Comparison of ENCODE assay signal across 8 cellular contexts in genomic region chr10:58384999-58385783, GRCh38. TPM values are rescaled to one million over a fixed set of nuclear protein-coding genes. Genes with fewer than 3 reads are reported as not detected.
DNase-seq lines count a peak whose midpoint lies in the region; ATAC-seq and TF ChIP-seq lines count a peak whose summit lies in the region.

Gene TFAM (plus strand): TSS chr10:58385410. CDS start chr10:58385548, 138 bp downstream.

- peak within 1 kb of the TSS; percentile 92 for H4K91ac ChIP-seq in trophoblast cell (ENCODE audit: low read depth, low read length)

- H3K4ac ChIP-seq in trophoblast cell (ENCODE audit: low read depth, low read length): peak within 1 kb of the TSS; percentile 41

- H3K4me3 ChIP-seq in SU-DHL-6 (ENCODE audit: insufficient read depth, low read length, poor library complexity, severe bottlenecking): peak within 1 kb of the TSS; percentile 73
- peak within 1 kb of the TSS; percentile 65 for H3K4me3 ChIP-seq in cardiac muscle cell
- peak within 1 kb of the TSS; percentile 97 for H3K4me3 ChIP-seq in trophoblast cell (ENCODE audit: low read depth, low read length)
- H3K4me3 ChIP-seq in transverse colon: peak within 1 kb of the TSS; percentile 67 to 95 (median 77)

- H4K8ac ChIP-seq in trophoblast cell (ENCODE audit: low read depth, low read length): peak within 1 kb of the TSS; percentile 95

- no CpG with 5 or more reads among the region's 65 CpGs for WGBS in trophoblast cell (ENCODE audit: extremely low coverage, insufficient coverage, insufficient read length)
- WGBS in transverse colon (ENCODE audit: low coverage in 1 of 2), 2 donors: 1% methylated on average over 63 of the region's 65 CpGs; no CpG with 5 or more reads in 1 of the 2 donors

- H2BK5ac ChIP-seq in trophoblast cell (ENCODE audit: low read depth, low read length, poor library complexity): peak within 1 kb of the TSS; percentile 86

- no peak within 1 kb of the TSS for H3K23ac ChIP-seq in trophoblast cell (ENCODE audit: low read length)

- TF ChIP-seq EP300 in transverse colon (IDR thresholded peaks at IDR 0.05; ENCODE audit: low read depth): no peak

- intact Hi-C loops in transverse colon (cut with DNase I; ENCODE audit: low total_unique reads): no loop called here

- peak; percentile 90 for ATAC-seq in HG02642 (IDR thresholded peaks at IDR 0.05; ENCODE audit: poor library complexity, unreplicated experiment)

- peak within 1 kb of the TSS; percentile 80 for H4K12ac ChIP-seq in trophoblast cell (ENCODE audit: low read depth, low read length)

- H3K27ac ChIP-seq in SU-DHL-6 (ENCODE audit: low read depth, low read length): peak within 1 kb of the TSS; percentile 49
- H3K27ac ChIP-seq in cardiac muscle cell: peak within 1 kb of the TSS; percentile 88
- H3K27ac ChIP-seq in trophoblast cell (ENCODE audit: low read depth, low read length): peak within 1 kb of the TSS; percentile 89
- peak within 1 kb of the TSS; percentile 86 to 94 (median 90) for H3K27ac ChIP-seq in transverse colon

- peak within 1 kb of the TSS; percentile 86 for H3K14ac ChIP-seq in trophoblast cell (ENCODE audit: low read length)

- H3K79me2 ChIP-seq in SU-DHL-6 (ENCODE audit: insufficient read depth, low read length): peaks cover 38% of the 10 kb centered on the region
- H3K79me2 ChIP-seq in trophoblast cell (ENCODE audit: control insufficient read depth, insufficient read depth, low read length, poor library complexity): peaks cover 7% of the 10 kb centered on the region

- in situ Hi-C loops in transverse colon (cut with MboI; ENCODE audit: low pct_ligation_motif_present in 1 of 4, low pct_unique_long_range_greater_than_20kb in 1 of 4, low sequenced_read_pairs in 3 of 4): no loop called here

- H3K9me3 ChIP-seq in SU-DHL-6 (ENCODE audit: insufficient read depth, low read length) (no peaks in the 10 kb centered on the region), cardiac muscle cell (ENCODE audit: low read depth) (no peaks in the 10 kb centered on the region), trophoblast cell (ENCODE audit: insufficient read depth, low read depth, low read length) (peaks cover 2% of the 10 kb centered on the region), transverse colon (no peaks in the 10 kb centered on the region)

- H3K9ac ChIP-seq in SU-DHL-6 (ENCODE audit: low read length): peak within 1 kb of the TSS; percentile 89
- H3K9ac ChIP-seq in trophoblast cell (ENCODE audit: low read length): peak within 1 kb of the TSS; percentile 92

- peak within 1 kb of the TSS; percentile 17 for H2BK12ac ChIP-seq in trophoblast cell (ENCODE audit: low read length)

- peaks cover 23% of the 10 kb centered on the region for H3K36me3 ChIP-seq in SU-DHL-6 (ENCODE audit: low read length)
- peaks cover 27% of the 10 kb centered on the region for H3K36me3 ChIP-seq in cardiac muscle cell
- H3K36me3 ChIP-seq in trophoblast cell (ENCODE audit: control insufficient read depth in 1 of 2, insufficient read depth in 2 of 2, low read length in 2 of 2): peaks cover 10 to 12% of the 10 kb centered on the region in 2 experiments
- peaks cover 0 to 18% (median 7%) of the 10 kb centered on the region in 4 donors for H3K36me3 ChIP-seq in transverse colon

- H3K4me1 ChIP-seq in cardiac muscle cell (ENCODE audit: low read depth) (peaks cover 12% of the 10 kb centered on the region), trophoblast cell (ENCODE audit: control insufficient read depth in 1 of 2, insufficient read depth in 2 of 2, low read length in 2 of 2) (peaks cover 0 to 3% of the 10 kb centered on the region in 2 experiments), transverse colon (peaks cover 6 to 33% (median 20%) of the 10 kb centered on the region in 4 donors)

- H3K27me3 ChIP-seq in SU-DHL-6 (ENCODE audit: low read length) (no peaks in the 10 kb centered on the region), cardiac muscle cell (no peaks in the 10 kb centered on the region), trophoblast cell (ENCODE audit: insufficient read depth, low read length) (no peaks in the 10 kb centered on the region), transverse colon (no peaks in the 10 kb centered on the region)

- H4K20me1 ChIP-seq in SU-DHL-6 (ENCODE audit: low read depth, low read length): no peaks in the 10 kb centered on the region

- H3K4me2 ChIP-seq in SU-DHL-6 (ENCODE audit: low read depth, low read length, poor library complexity, severe bottlenecking) (peak within 1 kb of the TSS; percentile 82), trophoblast cell (ENCODE audit: low read length) (peak within 1 kb of the TSS; percentile 76)

- H2AFZ ChIP-seq in SU-DHL-6 (ENCODE audit: low read depth, low read length, severe bottlenecking) (peak within 1 kb of the TSS; percentile 91), trophoblast cell (ENCODE audit: insufficient read depth, low read length, poor library complexity) (peak within 1 kb of the TSS; percentile 87)

- H3F3A ChIP-seq in SU-DHL-6 (ENCODE audit: insufficient read depth): peaks cover 19% of the 10 kb centered on the region

- H3K9me2 ChIP-seq in SU-DHL-6 (replicated peaks; ENCODE audit: insufficient read depth, low read length): no peaks in the 10 kb centered on the region

- TF ChIP-seq CTCF in GM12872 (IDR thresholded peaks at IDR 0.05; ENCODE audit: insufficient read depth, low read depth, low read length): peak; percentile 62
- TF ChIP-seq CTCF in SU-DHL-6 (IDR thresholded peaks at IDR 0.05; ENCODE audit: insufficient read depth, low read length, poor library complexity, severe bottlenecking): peak; percentile 31
- peak; percentile 42 for TF ChIP-seq CTCF in cardiac muscle cell (IDR thresholded peaks at IDR 0.05; ENCODE audit: low read depth, low read length)
- peak in 3 of 5 experiments; percentile 33 to 53 (median 41) for TF ChIP-seq CTCF in transverse colon (IDR thresholded peaks at IDR 0.05)

- H2AK5ac ChIP-seq in trophoblast cell (ENCODE audit: low read length): no peak within 1 kb of the TSS

- DNase-seq in NCI-H1105 (lab: John Stamatoyannopoulos, UW) (peak; percentile 82), cardiac muscle cell (ENCODE audit: low read depth in 1 of 2, low spot score in 1 of 2) (peak; percentile 95 to 96), trophoblast cell (peak; percentile 82 to 88), transverse colon (peak; percentile 97)
- peak; percentile 94 for DNase-seq in activated naive CD8-positive, alpha-beta T cell treated with anti-CD3 and anti-CD28 coated beads, Interleukin-2, amount 50 U/mL, for 16 hours (ENCODE audit: low read depth, low spot score)

- H3K18ac ChIP-seq in trophoblast cell (ENCODE audit: low read length): peak within 1 kb of the TSS; percentile 85

- peak; percentile 89 for TF ChIP-seq POLR2A in transverse colon (IDR thresholded peaks at IDR 0.05)

- peaks cover 11% of the 10 kb centered on the region for H3K79me1 ChIP-seq in trophoblast cell (ENCODE audit: low read length)

- H2BK120ac ChIP-seq in trophoblast cell (ENCODE audit: insufficient read depth, low read length, poor library complexity): peak within 1 kb of the TSS; percentile 68

RNA-seq across cellular contexts. Expression of gene TFAM, which starts in this region (rescaled TPM):
- total RNA-seq in cardiac muscle cell: 21.0 and 21.1 TPM in 2 replicates
- 46.4 and 47.5 TPM in 2 replicates for polyA plus RNA-seq in cardiac muscle cell
- polyA plus RNA-seq in trophoblast cell (2013): 21.4 and 21.6 TPM in 2 replicates
- 10 to 100 TPM in 3 of 4 donors, 1 to 10 TPM in 1; 2.2 to 35.2 (median 15.9) TPM for total RNA-seq in transverse colon

Comparison
In these comparisons a context has a peak if more than half of its experiments do, and no peak if none do; other contexts are left out.
1. Peak in every context shown above with its lines: DNase-seq, ATAC-seq, H3K4me3 ChIP-seq and H3K27ac ChIP-seq.